Comparison of ENCODE assay signal across 27 cellular contexts in genomic region chr1:28666806-28667205, GRCh38. TPM values are rescaled to one million over a fixed set of nuclear protein-coding genes. Genes with fewer than 3 reads are reported as not detected.
A peak's percentile ranks its signal among the peaks of the same experiment; 100 is the strongest.
DNase-seq lines count a peak whose midpoint lies in the region; ATAC-seq, FAIRE-seq and TF ChIP-seq lines count a peak whose summit lies in the region.
"Had no signal": no experiment of that assay in that cellular context is flagged by ENCODE, and none has a peak within 500 bp of the region (broad histone marks: within the 10 kb centered on the region; RNA-seq: fewer than 3 reads in every experiment).

No MANE protein-coding gene starts in this region.

- peak overlapping the region; percentile 73 for H3K27ac Mint-ChIP-seq in activated T-cell treated with anti-CD3 and anti-CD28 coated beads, Interleukin-2, amount 50 U/mL, for 72 hours
- no peak overlapping the region for H3K27ac Mint-ChIP-seq in activated B cell treated with CpG ODN at 0.5 μM for 24 hours
- no peak overlapping the region for H3K27ac Mint-ChIP-seq in memory B cell
- H3K27ac Mint-ChIP-seq in stimulated activated naive B cell treated with anti-CD40 and anti-IgM and Interleukin-4, amounts not matched to agents 10 μg/mL and 1 μg/mL and 100 μg/mL, for 72 hours: peak overlapping the region; percentile 65

- ATAC-seq in activated T-cell treated with anti-CD3 and anti-CD28 coated beads, Interleukin-2, amount 50 U/mL, for 72 hours (replicated peaks in 1 of 2): no peak
- ATAC-seq in activated B cell treated with CpG ODN at 0.5 μM for 24 hours (ENCODE audit: low read depth) (no peak), memory B cell (ENCODE audit: low read depth) (no peak)
- no peak for ATAC-seq in stimulated activated naive B cell treated with anti-CD40 and anti-IgM and Interleukin-4, amounts not matched to agents 10 μg/mL and 1 μg/mL and 100 μg/mL, for 72 hours (replicated peaks)
- ATAC-seq: heart left ventricle; left colon; naive thymus-derived CD8-positive, alpha-beta T cell; right lobe of liver had no signal

- H3K4me1 Mint-ChIP-seq in activated T-cell treated with anti-CD3 and anti-CD28 coated beads, Interleukin-2, amount 50 U/mL, for 72 hours (ENCODE audit: low read depth): peaks cover 20% of the 10 kb centered on the region
- peaks cover 15% of the 10 kb centered on the region for H3K4me1 Mint-ChIP-seq in activated B cell treated with CpG ODN at 0.5 μM for 24 hours
- peaks cover 9% of the 10 kb centered on the region for H3K4me1 Mint-ChIP-seq in memory B cell
- H3K4me1 Mint-ChIP-seq in stimulated activated naive B cell treated with anti-CD40 and anti-IgM and Interleukin-4, amounts not matched to agents 10 μg/mL and 1 μg/mL and 100 μg/mL, for 72 hours: peaks cover 5 to 7% of the 10 kb centered on the region in 2 donors

- peaks cover 5 to 6% of the 10 kb centered on the region in 2 donors for H3K36me3 Mint-ChIP-seq in activated T-cell treated with anti-CD3 and anti-CD28 coated beads, Interleukin-2, amount 50 U/mL, for 72 hours (ENCODE audit: insufficient read depth in 2 of 2)
- H3K36me3 Mint-ChIP-seq in activated B cell treated with CpG ODN at 0.5 μM for 24 hours (ENCODE audit: low read depth) (peaks cover 8% of the 10 kb centered on the region), memory B cell (no peaks in the 10 kb centered on the region)
- peaks cover 2 to 7% of the 10 kb centered on the region in 2 donors for H3K36me3 Mint-ChIP-seq in stimulated activated naive B cell treated with anti-CD40 and anti-IgM and Interleukin-4, amounts not matched to agents 10 μg/mL and 1 μg/mL and 100 μg/mL, for 72 hours
- H3K36me3 Mint-ChIP-seq: naive thymus-derived CD8-positive, alpha-beta T cell had no signal

- H3K4me3 Mint-ChIP-seq in activated T-cell treated with anti-CD3 and anti-CD28 coated beads, Interleukin-2, amount 50 U/mL, for 72 hours: peak overlapping the region; percentile 45 to 62
- H3K4me3 Mint-ChIP-seq in activated B cell treated with CpG ODN at 0.5 μM for 24 hours (peak overlapping the region; percentile 24), memory B cell (peak overlapping the region; percentile 51)
- peak overlapping the region; percentile 26 to 43 for H3K4me3 Mint-ChIP-seq in stimulated activated naive B cell treated with anti-CD40 and anti-IgM and Interleukin-4, amounts not matched to agents 10 μg/mL and 1 μg/mL and 100 μg/mL, for 72 hours

- no peak for FAIRE-seq in urothelium cell line (lab: Jason Lieb, UNC)
- FAIRE-seq: RCC 7860 had no signal

- in situ Hi-C loops in KBM-7 (cut with MboI; ENCODE audit: low pct_unique_long_range_greater_than_20kb, low sequenced_read_pairs): no loop called here

- H3K27me3 Mint-ChIP-seq in activated T-cell treated with anti-CD3 and anti-CD28 coated beads, Interleukin-2, amount 50 U/mL, for 72 hours (ENCODE audit: low read depth): no peaks in the 10 kb centered on the region
- H3K27me3 Mint-ChIP-seq in activated B cell treated with CpG ODN at 0.5 μM for 24 hours: no peaks in the 10 kb centered on the region
- H3K27me3 Mint-ChIP-seq in memory B cell: no peaks in the 10 kb centered on the region
- no peaks in the 10 kb centered on the region for H3K27me3 Mint-ChIP-seq in stimulated activated naive B cell treated with anti-CD40 and anti-IgM and Interleukin-4, amounts not matched to agents 10 μg/mL and 1 μg/mL and 100 μg/mL, for 72 hours
- H3K27me3 Mint-ChIP-seq: naive thymus-derived CD8-positive, alpha-beta T cell had no signal

- TF ChIP-seq CTCF in activated B cell treated with CpG ODN at 0.5 μM for 24 hours (IDR thresholded peaks at IDR 0.05): no peak

- no peak for DNase-seq in activated T-cell treated with anti-CD3 and anti-CD28 coated beads, Interleukin-2, amount 50 U/mL, for 72 hours
- DNase-seq in activated T-cell treated with anti-CD3 and anti-CD28 coated beads for 4 hours (no peak), activated B cell treated with CpG ODN at 0.5 μM for 24 hours (no peak), memory B cell (ENCODE audit: low spot score in 2 of 2) (no peak), urothelium cell line (ENCODE audit: low spot score) (no peak), KBM-7 (no peak)
- no peak for DNase-seq in stimulated activated naive B cell treated with anti-CD40 and anti-IgM and Interleukin-4, amounts not matched to agents 10 μg/mL and 1 μg/mL and 100 μg/mL, for 72 hours
- DNase-seq: activated CD4-positive, CD25-positive, alpha-beta regulatory T cell; activated effector memory CD4-positive, alpha-beta T cell treated with anti-CD3 and anti-CD28 coated beads, Interleukin-2, amount 50 U/mL, for 16 hours; central memory CD4-positive, alpha-beta T cell; H7; heart left ventricle; KG1; left colon; mesendoderm; naive thymus-derived CD8-positive, alpha-beta T cell; NCI-H1436 treated with DMSO at 0.1 percent for 48 hours; NCI-H524; NK-92 treated with Interleukin-12 subunit alpha and Interleukin-12 subunit beta, amount 100 ng/mL, for 24 hours; right lobe of liver; upper lobe of left lung had no signal

- POLR2A ChIA-PET in activated B cell treated with CpG ODN at 0.5 μM for 24 hours (lab: Charles Lee): interaction anchor here (2.9 to 7.0 kb wide), 3 partner anchors 19 to 160 kb away, joined by 13 to 287 read pairs (median 27); partner anchors contain the start of genes RCC1, RNU11 and TRNAU1AP

- intact Hi-C loops in activated B cell treated with CpG ODN at 0.5 μM for 24 hours (cut with micrococcal nuclease): loop anchor here (5.0 kb wide), 1 partner anchor 420 kb away; no protein-coding TSS in a partner anchor

- CTCF ChIA-PET in activated B cell treated with CpG ODN at 0.5 μM for 24 hours (lab: Charles Lee): no interaction called here

- no peaks in the 10 kb centered on the region for H3K9me3 Mint-ChIP-seq in activated T-cell treated with anti-CD3 and anti-CD28 coated beads, Interleukin-2, amount 50 U/mL, for 72 hours
- H3K9me3 Mint-ChIP-seq in activated B cell treated with CpG ODN at 0.5 μM for 24 hours: no peaks in the 10 kb centered on the region
- H3K9me3 Mint-ChIP-seq in memory B cell: no peaks in the 10 kb centered on the region
- H3K9me3 Mint-ChIP-seq in stimulated activated naive B cell treated with anti-CD40 and anti-IgM and Interleukin-4, amounts not matched to agents 10 μg/mL and 1 μg/mL and 100 μg/mL, for 72 hours: no peaks in the 10 kb centered on the region
- H3K9me3 Mint-ChIP-seq: naive thymus-derived CD8-positive, alpha-beta T cell had no signal

RNA-seq across cellular contexts. Expression of gene GMEB1, which starts 1.8 kb away (rescaled TPM):
- 10 to 100 TPM; 18.9 to 19.6 TPM for total RNA-seq in activated T-cell treated with anti-CD3 and anti-CD28 coated beads, Interleukin-2, amount 50 U/mL, for 72 hours
- total RNA-seq in activated B cell treated with CpG ODN at 0.5 μM for 24 hours: 26.8 and 27.4 TPM in 2 replicates

RNA-seq across cellular contexts. Expression of gene RNU11, which starts 18.4 kb away (rescaled TPM):
- total RNA-seq in activated T-cell treated with anti-CD3 and anti-CD28 coated beads, Interleukin-2, amount 50 U/mL, for 72 hours: not detected
- total RNA-seq in activated B cell treated with CpG ODN at 0.5 μM for 24 hours: not detected in 2 replicates
- total RNA-seq: ascending aorta; epithelial cell of proximal tubule; fibroblast of villous mesenchyme; H7; heart left ventricle; HT-29; left colon; naive thymus-derived CD8-positive, alpha-beta T cell; right lobe of liver; SJSA1; upper lobe of left lung had no signal

RNA-seq across cellular contexts. Expression of gene TAF12, which starts 23.9 kb away (rescaled TPM):
- total RNA-seq in activated T-cell treated with anti-CD3 and anti-CD28 coated beads, Interleukin-2, amount 50 U/mL, for 72 hours: 10 to 100 TPM; 23.9 to 28.7 TPM
- total RNA-seq in activated B cell treated with CpG ODN at 0.5 μM for 24 hours: 17.1 and 18.5 TPM in 2 replicates

Comparison
In these comparisons a context has a peak if more than half of its experiments do, and no peak if none do; other contexts are left out.
1. H3K27ac Mint-ChIP-seq: peak in activated T-cell treated with anti-CD3 and anti-CD28 coated beads, Interleukin-2, amount 50 U/mL, for 72 hours (single experiment) and stimulated activated naive B cell treated with anti-CD40 and anti-IgM and Interleukin-4, amounts not matched to agents 10 μg/mL and 1 μg/mL and 100 μg/mL, for 72 hours (single experiment); none in activated B cell treated with CpG ODN at 0.5 μM for 24 hours (single experiment) and memory B cell (single experiment).
2. Peak in every context shown above with its lines, with median percentiles within 50 percentile points of each other: H3K4me3 Mint-ChIP-seq.